ENCODE assay signal across 9 cellular contexts in the genomic region with DNA sequence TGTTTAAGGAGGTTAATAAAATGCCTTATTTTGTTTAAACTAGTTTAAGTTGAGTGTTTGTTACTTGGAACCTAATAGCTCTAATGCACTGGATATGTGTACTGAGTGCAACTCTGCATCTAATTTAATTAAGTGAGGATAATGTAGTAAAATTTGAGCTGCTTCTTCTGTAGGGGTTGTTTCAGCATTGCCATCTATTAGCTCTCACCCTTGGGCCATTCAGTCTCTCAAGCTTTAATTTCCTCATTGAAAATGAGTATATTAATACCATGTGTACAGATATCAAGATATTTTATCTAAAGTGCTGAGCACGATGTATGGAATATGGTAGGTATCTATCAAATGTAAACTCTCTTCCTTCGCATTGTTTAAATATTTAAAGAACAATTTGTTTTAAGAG.
"Had no signal": no experiment of that assay in that cellular context is flagged by ENCODE, and none has a peak within 500 bp of the region (broad histone marks: within the 10 kb centered on the region; RNA-seq: fewer than 3 reads in every experiment).

No MANE protein-coding gene starts in this region.

- DNase-seq: GM23248, GOT3, H7, H9, HCEC 1CT, HFFc6 had no signal

- H3K9ac ChIP-seq: GM23248 had no signal

- H3K4me2 ChIP-seq: GM23338 had no signal

- H3K27ac ChIP-seq: GM23248 had no signal

- H2AFZ ChIP-seq: GM23248, GM23338 had no signal

- H3K9me3 ChIP-seq: HAP-1 had no signal

- ATAC-seq: GM23338, HCT116 had no signal

- H3K4me3 ChIP-seq: GM23248, GM23338, HAP-1 had no signal

- H3K4me1 ChIP-seq: HAP-1 had no signal

- H3K36me3 ChIP-seq: HAP-1 had no signal
